6 cellular contexts compared by ENCODE assay signal in the genomic region with DNA sequence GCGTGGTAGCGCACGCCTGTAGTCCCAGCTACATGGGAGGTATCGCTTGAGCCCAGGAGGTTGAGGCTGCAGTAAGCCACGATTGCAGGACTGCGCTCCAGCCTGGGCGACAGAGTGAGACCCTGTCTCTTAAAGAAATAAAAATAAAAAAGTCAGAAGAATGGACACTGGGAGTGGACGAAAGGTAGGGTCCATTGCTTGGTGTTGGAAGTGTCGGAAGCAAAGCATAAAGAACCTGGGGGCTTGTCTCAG. TPM values are rescaled to one million over a fixed set of nuclear protein-coding genes. Genes with fewer than 3 reads are reported as not detected.
A peak's percentile ranks its signal among the peaks of the same experiment; 100 is the strongest.
DNase-seq lines count a peak whose midpoint lies in the region; TF ChIP-seq lines count a peak whose summit lies in the region.

No MANE protein-coding gene starts in this region.

- H3K9me3 ChIP-seq in Loucy (ENCODE audit: insufficient read depth, low read depth, low read length): no peaks in the 10 kb centered on the region

- TF ChIP-seq CTCF in Loucy (conservative IDR thresholded peaks at IDR 0.05; ENCODE audit: low read length): no peak
- TF ChIP-seq CTCF in endothelial cell (IDR thresholded peaks at IDR 0.05; ENCODE audit: unreplicated experiment): no peak

- peak overlapping the region; percentile 65; the same call in 1 of the 2 replicates for H2AFZ ChIP-seq in Loucy (ENCODE audit: low read length)

- H3K36me3 Mint-ChIP-seq in endothelial cell (ENCODE audit: low read depth, unreplicated experiment): peaks cover 5% of the 10 kb centered on the region

- H3K9me3 Mint-ChIP-seq in endothelial cell (ENCODE audit: unreplicated experiment): no peaks in the 10 kb centered on the region

- peaks cover 17% of the 10 kb centered on the region for H3K27me3 Mint-ChIP-seq in endothelial cell (ENCODE audit: unreplicated experiment)

- H3K79me2 ChIP-seq in Loucy (ENCODE audit: insufficient read depth, low read length): peaks cover 39% of the 10 kb centered on the region

- H3K4me1 Mint-ChIP-seq in endothelial cell (ENCODE audit: unreplicated experiment): peaks cover 13% of the 10 kb centered on the region

- H3K4me3 Mint-ChIP-seq in endothelial cell (ENCODE audit: unreplicated experiment): peak overlapping the region; percentile 88

- H3K9ac ChIP-seq in Loucy (ENCODE audit: low read depth, low read length, poor library complexity, severe bottlenecking): peak overlapping the region; percentile 40

- H3K27ac Mint-ChIP-seq in endothelial cell (ENCODE audit: unreplicated experiment): no peak overlapping the region

- peaks cover 11% of the 10 kb centered on the region for H4K20me1 ChIP-seq in Loucy (ENCODE audit: insufficient read depth, low read length, poor library complexity, severe bottlenecking)

- H3K4me3 ChIP-seq in Loucy (ENCODE audit: low read length, poor library complexity, severe bottlenecking): peak overlapping the region; percentile 96
- peak overlapping the region; percentile 40 for H3K4me3 ChIP-seq in skeletal muscle cell (ENCODE audit: low read depth, low read length)

- peaks cover 28% of the 10 kb centered on the region for H3K4me1 ChIP-seq in Loucy (ENCODE audit: insufficient read depth, low read length, poor library complexity, severe bottlenecking)

- H3K4me2 ChIP-seq in Loucy (ENCODE audit: low read depth, low read length, poor library complexity, severe bottlenecking): peak overlapping the region; percentile 81

- DNase-seq in endothelial cell (ENCODE audit: low spot score) (no peak), skeletal muscle cell (ENCODE audit: low read depth) (no peak), putamen (ENCODE audit: low spot score) (no peak), pons (ENCODE audit: low spot score) (no peak), cerebellum (ENCODE audit: low spot score) (no peak)

- no peaks in the 10 kb centered on the region for H3K9me2 ChIP-seq in Loucy (replicated peaks; ENCODE audit: low read depth, low read length)

- no peaks in the 10 kb centered on the region for H3K27me3 ChIP-seq in Loucy (ENCODE audit: insufficient read depth, low read length, poor library complexity, severe bottlenecking)

- no peaks in the 10 kb centered on the region for H3F3A ChIP-seq in Loucy (ENCODE audit: low read depth)

- H3K36me3 ChIP-seq in Loucy (ENCODE audit: insufficient read depth, low read length): peaks cover 4% of the 10 kb centered on the region; the same call in 1 of the 2 replicates

RNA-seq across cellular contexts. Expression of a gene that starts 0.4 kb away (rescaled TPM):
- total RNA-seq in endothelial cell (ENCODE audit: unreplicated experiment): 8.5 TPM
- 55.6 TPM for total RNA-seq in cerebellum

RNA-seq across cellular contexts. Expression of a gene that starts 17.0 kb away (rescaled TPM):
- total RNA-seq in endothelial cell (ENCODE audit: unreplicated experiment) (15.0 TPM), cerebellum (6.4 TPM)

RNA-seq across cellular contexts. Expression of a gene that starts 18.1 kb away (rescaled TPM):
- total RNA-seq in endothelial cell (ENCODE audit: unreplicated experiment) (not detected), cerebellum (not detected)

RNA-seq across cellular contexts. Expression of a gene that starts 26.6 kb away (rescaled TPM):
- total RNA-seq in endothelial cell (ENCODE audit: unreplicated experiment): 9.0 TPM
- total RNA-seq in cerebellum: 11.1 TPM

RNA-seq across cellular contexts. Expression of a gene that starts 29.5 kb away (rescaled TPM):
- total RNA-seq in endothelial cell (ENCODE audit: unreplicated experiment): 99.0 TPM
- total RNA-seq in cerebellum: 11.3 TPM
